ENCODE assay signal across 23 cellular contexts in genomic region chr6:111184827-111185567, GRCh38.
A peak's percentile ranks its signal among the peaks of the same experiment; 100 is the strongest.
DNase-seq lines count a peak whose midpoint lies in the region; ATAC-seq and TF ChIP-seq lines count a peak whose summit lies in the region.
"Had no signal": no experiment of that assay in that cellular context is flagged by ENCODE, and none has a peak within 500 bp of the region (broad histone marks: within the 10 kb centered on the region; RNA-seq: fewer than 3 reads in every experiment).

No MANE protein-coding gene starts in this region.

- H3K27me3 ChIP-seq in OCI-LY3 (ENCODE audit: low read depth, low read length), result no peaks in the 10 kb centered on the region
- H3K27me3 ChIP-seq: gastroesophageal sphincter had no signal

- no peaks in the 10 kb centered on the region for H4K20me1 ChIP-seq in OCI-LY3 (ENCODE audit: insufficient read depth, low read length)

- H3K36me3 ChIP-seq in OCI-LY3 (replicated peaks; ENCODE audit: low read depth, low read length), result no peaks in the 10 kb centered on the region
- H3K36me3 ChIP-seq: gastroesophageal sphincter had no signal

- H2AFZ ChIP-seq in OCI-LY3 (ENCODE audit: low read depth, low read length), result no peak overlapping the region

- peak overlapping the region; percentile 59 for H3K4me2 ChIP-seq in OCI-LY3 (ENCODE audit: low read length)

- in situ Hi-C loops in astrocyte of the cerebellum (cut with HindIII; ENCODE audit: low sequenced_read_pairs), result no loop called here

- no peaks in the 10 kb centered on the region for H3K9me3 ChIP-seq in OCI-LY3 (ENCODE audit: insufficient read depth, low read length)
- H3K9me3 ChIP-seq: gastroesophageal sphincter had no signal

- H3K4me3 ChIP-seq in OCI-LY3 (ENCODE audit: low read length) (no peak overlapping the region), astrocyte of the cerebellum (ENCODE audit: low read depth, low read length) (no peak overlapping the region)
- H3K4me3 ChIP-seq: gastroesophageal sphincter had no signal

- no peak overlapping the region for H3K9ac ChIP-seq in OCI-LY3 (ENCODE audit: low read length)

- ATAC-seq in Right ventricle myocardium superior (ENCODE audit: poor library complexity), result peak; percentile 76
- ATAC-seq in left cardiac atrium, result no peak
- ATAC-seq in HG02642 (IDR thresholded peaks at IDR 0.05; ENCODE audit: poor library complexity, unreplicated experiment), result no peak
- no peak for ATAC-seq in HG03378 (IDR thresholded peaks at IDR 0.05; ENCODE audit: unreplicated experiment)
- ATAC-seq in GM18498 (IDR thresholded peaks at IDR 0.05; ENCODE audit: unreplicated experiment), result no peak
- ATAC-seq: gastroesophageal sphincter, HCT116, PC-3, T-cell had no signal

- TF ChIP-seq CTCF in OCI-LY3 (IDR thresholded peaks at IDR 0.05; ENCODE audit: low read depth, low read length), result no peak
- no peak for TF ChIP-seq CTCF in astrocyte of the cerebellum (IDR thresholded peaks at IDR 0.05; ENCODE audit: low read depth, low read length, missing control alignments)

- no peaks in the 10 kb centered on the region for H3K79me2 ChIP-seq in OCI-LY3 (ENCODE audit: low read length)

- intact Hi-C loops in Right ventricle myocardium superior (cut with DNase I) (no loop called here), left cardiac atrium (cut with DNase I) (no loop called here)

- 0 out of 2 replicates have a peak overlapping the region, but pooled peaks have one; percentile 64 for H3K27ac ChIP-seq in OCI-LY3 (ENCODE audit: low read length)
- H3K27ac ChIP-seq: gastroesophageal sphincter had no signal

- DNase-seq in Right ventricle myocardium superior, result no peak
- no peak for DNase-seq in left cardiac atrium
- peak; percentile 29 for DNase-seq in astrocyte of the cerebellum (ENCODE audit: low read depth)
- DNase-seq in renal cortical epithelial cell (ENCODE audit: low read depth), result peak; percentile 63
- DNase-seq: 8988T; activated CD4-positive, alpha-beta T cell treated with anti-CD3 and anti-CD28 coated beads for 48 hours; activated naive CD4-positive, alpha-beta T cell treated with anti-CD3 and anti-CD28 coated beads for 36 hours; activated T-cell treated with anti-CD3 and anti-CD28 coated beads, Interleukin-2, amount 50 U/mL, for 48 hours; amniotic stem cell; CD4-positive, alpha-beta memory T cell; DMS 273 treated with DMSO at 0.1 percent for 48 hours; NCI-H1048; NCI-H187; PC-3; small intestine; stimulated activated CD4-positive, alpha-beta T cell treated with anti-CD3 and anti-CD28 coated beads, Interleukin-2, amount 100 ng/mL, for 24 hours; T-cell had no signal

- peaks cover 21% of the 10 kb centered on the region for H3K4me1 ChIP-seq in OCI-LY3 (ENCODE audit: low read length)
- H3K4me1 ChIP-seq: gastroesophageal sphincter had no signal

Comparison
In these comparisons a context has a peak if more than half of its experiments do, and no peak if none do; other contexts are left out.
1. DNase-seq: peak in astrocyte of the cerebellum (single experiment) and renal cortical epithelial cell (single experiment); none in Right ventricle myocardium superior (single experiment) and left cardiac atrium (single experiment).